Comparison of ENCODE assay signal across 26 cellular contexts in genomic region chr3:97230486-97230885, GRCh38.
DNase-seq lines count a peak whose midpoint lies in the region; ATAC-seq, FAIRE-seq and TF ChIP-seq lines count a peak whose summit lies in the region.
"Had no signal": no experiment of that assay in that cellular context is flagged by ENCODE, and none has a peak within 500 bp of the region (broad histone marks: within the 10 kb centered on the region; RNA-seq: fewer than 3 reads in every experiment).

No MANE protein-coding gene starts in this region.

- H3K4me1 ChIP-seq in PC-3 (ENCODE audit: insufficient read depth, low read length) (0 out of 2 replicates have a peak, but pooled peaks cover 6% of the 10 kb centered on the region), smooth muscle cell (ENCODE audit: low read depth) (no peaks in the 10 kb centered on the region)
- H3K4me1 ChIP-seq: A549 had no signal

- ATAC-seq in PC-3 = peak; percentile 81
- no peak for ATAC-seq in naive thymus-derived CD8-positive, alpha-beta T cell
- no peak for ATAC-seq in effector memory CD8-positive, alpha-beta T cell (replicated peaks)
- ATAC-seq: A549; CD8-positive, alpha-beta T cell; GM12878 had no signal

- intact Hi-C loops in PC-3 (cut with micrococcal nuclease) = no loop called here

- no peaks in the 10 kb centered on the region for H3K4me1 Mint-ChIP-seq in naive thymus-derived CD8-positive, alpha-beta T cell
- H3K4me1 Mint-ChIP-seq in effector memory CD8-positive, alpha-beta T cell (ENCODE audit: low read depth in 2 of 2) = no peaks in the 10 kb centered on the region
- H3K4me1 Mint-ChIP-seq: B cell had no signal

- H3K36me3 Mint-ChIP-seq in naive thymus-derived CD8-positive, alpha-beta T cell = no peaks in the 10 kb centered on the region
- H3K36me3 Mint-ChIP-seq in effector memory CD8-positive, alpha-beta T cell (ENCODE audit: insufficient read depth) = no peaks in the 10 kb centered on the region
- H3K36me3 Mint-ChIP-seq: CD8-positive, alpha-beta T cell had no signal

- no peak for TF ChIP-seq CTCF in PC-3 (conservative IDR thresholded peaks at IDR 0.05; ENCODE audit: low read depth, low read length)
- TF ChIP-seq CTCF in bronchial epithelial cell (IDR thresholded peaks at IDR 0.05; ENCODE audit: insufficient read depth, low read length, severe bottlenecking) = no peak
- TF ChIP-seq CTCF in smooth muscle cell (IDR thresholded peaks at IDR 0.05; ENCODE audit: borderline replicate concordance, insufficient read depth, poor library complexity, severe bottlenecking) = no peak

- H3K4me3 Mint-ChIP-seq in naive thymus-derived CD8-positive, alpha-beta T cell = no peak overlapping the region
- no peak overlapping the region for H3K4me3 Mint-ChIP-seq in effector memory CD8-positive, alpha-beta T cell
- H3K4me3 Mint-ChIP-seq: B cell; CD4-positive, alpha-beta T cell; CD8-positive, alpha-beta T cell had no signal

- H3K27ac Mint-ChIP-seq in naive thymus-derived CD8-positive, alpha-beta T cell = no peak overlapping the region
- H3K27ac Mint-ChIP-seq in effector memory CD8-positive, alpha-beta T cell = no peak overlapping the region
- H3K27ac Mint-ChIP-seq: B cell; CD4-positive, alpha-beta T cell; CD8-positive, alpha-beta T cell had no signal

- FAIRE-seq in bronchial epithelial cell (lab: Jason Lieb, UNC) = no peak
- FAIRE-seq: A549, GM12878, GM12892, GM18507 had no signal

- no peaks in the 10 kb centered on the region for H3K36me3 ChIP-seq in PC-3 (ENCODE audit: low read depth, low read length)
- H3K36me3 ChIP-seq in bronchial epithelial cell (ENCODE audit: control insufficient read depth, insufficient read depth, low read length) = no peaks in the 10 kb centered on the region
- H3K36me3 ChIP-seq in smooth muscle cell (ENCODE audit: low read depth) = no peaks in the 10 kb centered on the region
- H3K36me3 ChIP-seq: BLaER1 treated with 17β-estradiol and CSF1 and Interleukin-3, amounts not matched to agents 10 nM and 100 nM had no signal

- H3K27me3 ChIP-seq in PC-3 (ENCODE audit: low read length) = no peaks in the 10 kb centered on the region
- H3K27me3 ChIP-seq in bronchial epithelial cell (ENCODE audit: control insufficient read depth, insufficient read depth, low read length) = no peaks in the 10 kb centered on the region
- H3K27me3 ChIP-seq in smooth muscle cell (ENCODE audit: low read depth) = no peaks in the 10 kb centered on the region
- H3K27me3 ChIP-seq: BLaER1 treated with 17β-estradiol and CSF1 and Interleukin-3, amounts not matched to agents 10 nM and 100 nM had no signal

- H3K9me3 ChIP-seq in PC-3 (ENCODE audit: low read length) (0 out of 2 replicates have a peak, but pooled peaks cover 4% of the 10 kb centered on the region), smooth muscle cell (replicated peaks; ENCODE audit: low read depth) (no peaks in the 10 kb centered on the region)
- H3K9me3 ChIP-seq: A549; BLaER1 treated with 17β-estradiol and CSF1 and Interleukin-3, amounts not matched to agents 10 nM and 100 nM had no signal

- H3K27ac ChIP-seq in PC-3 (ENCODE audit: low read length) = no peak overlapping the region
- no peak overlapping the region for H3K27ac ChIP-seq in smooth muscle cell (ENCODE audit: low read depth)
- H3K27ac ChIP-seq: 22Rv1; A549; BLaER1 treated with 17β-estradiol and CSF1 and Interleukin-3, amounts not matched to agents 10 nM and 100 nM; C4-2B had no signal

- H2AFZ ChIP-seq in PC-3 (ENCODE audit: low read length) (no peak overlapping the region), smooth muscle cell (ENCODE audit: low read depth) (peak overlapping the region; percentile 19)

- no peaks in the 10 kb centered on the region for H3K27me3 Mint-ChIP-seq in naive thymus-derived CD8-positive, alpha-beta T cell
- H3K27me3 Mint-ChIP-seq in effector memory CD8-positive, alpha-beta T cell = no peaks in the 10 kb centered on the region
- H3K27me3 Mint-ChIP-seq: B cell; CD4-positive, alpha-beta T cell had no signal

- CTCF ChIA-PET in PC-3 (lab: Charles Lee) = no interaction called here

- POLR2A ChIA-PET in PC-3 (lab: Charles Lee; ENCODE audit: unreplicated experiment) = no interaction called here
- POLR2A ChIA-PET in naive thymus-derived CD8-positive, alpha-beta T cell (lab: Charles Lee) = no interaction called here

- no peak overlapping the region for H3K4me2 ChIP-seq in PC-3 (ENCODE audit: low read length)
- H3K4me2 ChIP-seq in smooth muscle cell = no peak overlapping the region
- H3K4me2 ChIP-seq: A549; BLaER1 treated with 17β-estradiol and CSF1 and Interleukin-3, amounts not matched to agents 10 nM and 100 nM had no signal

- H3F3A ChIP-seq in PC-3 (ENCODE audit: low read length, unreplicated experiment) (no peaks in the 10 kb centered on the region), smooth muscle cell (ENCODE audit: low read depth) (no peaks in the 10 kb centered on the region)

- peaks cover 0 to 14% (median 0%) of the 10 kb centered on the region in 9 donors for H3K9me3 Mint-ChIP-seq in naive thymus-derived CD8-positive, alpha-beta T cell
- peaks cover 12 to 14% of the 10 kb centered on the region in 2 donors for H3K9me3 Mint-ChIP-seq in effector memory CD8-positive, alpha-beta T cell
- H3K9me3 Mint-ChIP-seq: CD8-positive, alpha-beta T cell had no signal

- H3K9me2 ChIP-seq in PC-3 (replicated peaks; ENCODE audit: low read length) = no peaks in the 10 kb centered on the region

- no peaks in the 10 kb centered on the region for H3K79me2 ChIP-seq in PC-3 (ENCODE audit: low read length)
- no peaks in the 10 kb centered on the region for H3K79me2 ChIP-seq in smooth muscle cell (ENCODE audit: low read depth)

- 76% methylated on average over 3 of the region's 3 CpGs for WGBS in smooth muscle cell (ENCODE audit: low lambda C conversion rate)

- H4K20me1 ChIP-seq in PC-3 (ENCODE audit: low read length) (no peaks in the 10 kb centered on the region), smooth muscle cell (ENCODE audit: low read depth) (no peaks in the 10 kb centered on the region)
- H4K20me1 ChIP-seq: BLaER1 treated with 17β-estradiol and CSF1 and Interleukin-3, amounts not matched to agents 10 nM and 100 nM had no signal

- DNase-seq in SIG-M5 treated with dmso at 0.1 percent for 504 hours (lab: John Stamatoyannopoulos, UW; ENCODE audit: unreplicated experiment) = peak; percentile 43
- DNase-seq in SIG-M5 (lab: John Stamatoyannopoulos, UW) = no peak
- DNase-seq in PC-3 = peak; percentile 33
- DNase-seq in bronchial epithelial cell (ENCODE audit: low read depth) = peak; percentile 72
- no peak for DNase-seq in smooth muscle cell (lab: John Stamatoyannopoulos, UW; ENCODE audit: unreplicated experiment)
- DNase-seq in naive thymus-derived CD8-positive, alpha-beta T cell = no peak
- no peak for DNase-seq in effector memory CD8-positive, alpha-beta T cell
- no peak for DNase-seq in NCI-H2081 (lab: John Stamatoyannopoulos, UW)
- DNase-seq: AML-193; CD4-positive, alpha-beta T cell; CD8-positive, alpha-beta T cell; DMS 273 treated with DMSO at 0.1 percent for 48 hours; DMS153; DMS53; DMS79; DND-41; EL; GDM1 had no signal

- H3K4me3 ChIP-seq in PC-3 (ENCODE audit: low read length) (no peak overlapping the region), bronchial epithelial cell (ENCODE audit: low read depth, low read length) (no peak overlapping the region), smooth muscle cell (no peak overlapping the region)
- H3K4me3 ChIP-seq: A549; BLaER1 treated with 17β-estradiol and CSF1 and Interleukin-3, amounts not matched to agents 10 nM and 100 nM; GM12878 had no signal

- H3K9ac ChIP-seq in PC-3 (ENCODE audit: low read length) = no peak overlapping the region
- no peak overlapping the region for H3K9ac ChIP-seq in smooth muscle cell (ENCODE audit: low read depth)
- H3K9ac ChIP-seq: BLaER1 treated with 17β-estradiol and CSF1 and Interleukin-3, amounts not matched to agents 10 nM and 100 nM had no signal

- BruUV-seq in PC-3 (replicated peaks; lab: Mats Ljungman, UMichigan) = no TSS peak

Comparison
In these comparisons a context has a peak if more than half of its experiments do, and no peak if none do; other contexts are left out.
1. DNase-seq: peak in SIG-M5 treated with dmso at 0.1 percent for 504 hours (single experiment), PC-3 (single experiment) and bronchial epithelial cell (single experiment); none in SIG-M5 (single experiment), smooth muscle cell (single experiment), naive thymus-derived CD8-positive, alpha-beta T cell (0 of 10), effector memory CD8-positive, alpha-beta T cell (0 of 3) and NCI-H2081 (0 of 2).